Comparison of ENCODE assay signal across 8 cellular contexts in genomic region chr19:18833849-18834643, GRCh38. TPM values are rescaled to one million over a fixed set of nuclear protein-coding genes. Genes with fewer than 3 reads are reported as not detected.
DNase-seq lines count a peak whose midpoint lies in the region; ATAC-seq, FAIRE-seq and TF ChIP-seq lines count a peak whose summit lies in the region.

No MANE protein-coding gene starts in this region.

- no peaks in the 10 kb centered on the region for H3K9me3 Mint-ChIP-seq in H9
- H3K9me3 Mint-ChIP-seq in stimulated activated effector memory CD8-positive, alpha-beta T cell treated with anti-CD3 and anti-CD28 coated beads, Interleukin-12 subunit alpha, Interleukin-12 subunit beta, amount 100 ng/mL, for 72 hours, result no peaks in the 10 kb centered on the region

- peaks cover 9% of the 10 kb centered on the region for H3K4me1 ChIP-seq in A549
- no peaks in the 10 kb centered on the region for H3K4me1 ChIP-seq in H9 (ENCODE audit: insufficient read depth, low read length)
- peaks cover 11% of the 10 kb centered on the region for H3K4me1 ChIP-seq in right cardiac atrium (ENCODE audit: control insufficient read depth, insufficient read depth, low read length)

- no peak overlapping the region for H3K18ac ChIP-seq in H9 (ENCODE audit: insufficient read length, low read depth, low read length)

- no peak overlapping the region for H2BK12ac ChIP-seq in H9 (ENCODE audit: insufficient read length, low read depth, low read length)

- CTCF ChIA-PET in A549 (lab: Yijun Ruan, JAX), result interaction anchor here (0.9 to 2.0 kb wide), 4 partner anchors 13 to 372 kb away, joined by 3 to 8 read pairs (median 5); partner anchors contain the start of gene REX1BD

- H3K4me3 Mint-ChIP-seq in H9, result peak overlapping the region; percentile 92 to 98
- peak overlapping the region; percentile 95 for H3K4me3 Mint-ChIP-seq in stimulated activated effector memory CD8-positive, alpha-beta T cell treated with anti-CD3 and anti-CD28 coated beads, Interleukin-12 subunit alpha, Interleukin-12 subunit beta, amount 100 ng/mL, for 72 hours

- no peak overlapping the region for H2BK5ac ChIP-seq in H9 (ENCODE audit: insufficient read length, low read length)

- H3K79me2 ChIP-seq in H9 (ENCODE audit: insufficient read depth, low read length), result peaks cover 43% of the 10 kb centered on the region; the same call in 1 of the 2 replicates

- no peak for TF ChIP-seq RAD21 in A549 (conservative IDR thresholded peaks at IDR 0.05 in 1 of 2, IDR thresholded peaks at IDR 0.05 in 1 of 2)

- H3K27ac ChIP-seq in A549, result no peak overlapping the region; a peak in 1 of 6 replicates
- no peak overlapping the region for H3K27ac ChIP-seq in H9 (ENCODE audit: insufficient read length, low read depth, low read length)
- H3K27ac ChIP-seq in right cardiac atrium (ENCODE audit: low read length), result no peak overlapping the region

- no peak overlapping the region for H3K56ac ChIP-seq in H9 (ENCODE audit: insufficient read length, low read depth, low read length)

- no peak overlapping the region for H3T11ph ChIP-seq in H9 (ENCODE audit: low read length)

- H4K20me1 ChIP-seq in H9 (ENCODE audit: control insufficient read depth, insufficient read depth, insufficient read length), result no peaks in the 10 kb centered on the region

- no peak overlapping the region for H4K8ac ChIP-seq in H9 (replicated peaks; ENCODE audit: insufficient read length, low read depth, low read length)

- no peak overlapping the region for H2AK5ac ChIP-seq in H9 (ENCODE audit: insufficient read length, low read length)

- no peak for TF ChIP-seq POLR2A in A549 (IDR thresholded peaks at IDR 0.05; ENCODE audit: low read length)

- peak overlapping the region; percentile 29 to 92 (median 81); a peak in 6 of 7 replicates for H3K27ac Mint-ChIP-seq in H9
- peak overlapping the region; percentile 95 for H3K27ac Mint-ChIP-seq in stimulated activated effector memory CD8-positive, alpha-beta T cell treated with anti-CD3 and anti-CD28 coated beads, Interleukin-12 subunit alpha, Interleukin-12 subunit beta, amount 100 ng/mL, for 72 hours

- H4K91ac ChIP-seq in H9 (ENCODE audit: insufficient read length, low read depth, low read length), result no peak overlapping the region

- DNase-seq in A549 (ENCODE audit: low read depth in 1 of 2, low spot score in 1 of 2) (no peak), H9 (no peak), right cardiac atrium (no peak), A172 (ENCODE audit: low spot score) (no peak), NOMO-1 treated with dmso at 0.1 percent for 144 hours (lab: John Stamatoyannopoulos, UW; ENCODE audit: unreplicated experiment) (no peak)
- no peak for DNase-seq in stimulated activated effector memory CD8-positive, alpha-beta T cell treated with anti-CD3 and anti-CD28 coated beads, Interleukin-12 subunit alpha, Interleukin-12 subunit beta, amount 100 ng/mL, for 72 hours (ENCODE audit: low spot score in 2 of 2)
- DNase-seq in stimulated activated CD4-positive, alpha-beta T cell treated with anti-CD3 and anti-CD28 coated beads, Interleukin-2, amount 100 ng/mL, for 48 hours, result no peak

- peaks cover 3% of the 10 kb centered on the region for H3K79me1 ChIP-seq in H9 (ENCODE audit: insufficient read depth, low read depth, low read length, poor library complexity, severe bottlenecking)

- H3K4me1 Mint-ChIP-seq in H9, result peaks cover 32 to 33% of the 10 kb centered on the region in 2 experiments
- H3K4me1 Mint-ChIP-seq in stimulated activated effector memory CD8-positive, alpha-beta T cell treated with anti-CD3 and anti-CD28 coated beads, Interleukin-12 subunit alpha, Interleukin-12 subunit beta, amount 100 ng/mL, for 72 hours, result peaks cover 62% of the 10 kb centered on the region

- no peak overlapping the region for H3K14ac ChIP-seq in H9 (ENCODE audit: insufficient read depth, low read length)

- H3K4me3 ChIP-seq in A549 (peak overlapping the region; percentile 89), WI38 (ENCODE audit: low read depth, low read length) (peak overlapping the region; percentile 87), right cardiac atrium (ENCODE audit: low read length) (peak overlapping the region; percentile 71)

- no peak for FAIRE-seq in A549 (lab: Jason Lieb, UNC)

- POLR2A ChIA-PET in A549 (lab: Yijun Ruan, JAX), result no interaction called here

- H3K4ac ChIP-seq in H9 (ENCODE audit: low read depth, low read length), result no peak overlapping the region

- no peak for TF ChIP-seq EP300 in A549 (IDR thresholded peaks at IDR 0.05)

- H3K27me3 ChIP-seq in H9 (ENCODE audit: insufficient read depth, low read length) (no peaks in the 10 kb centered on the region; the same call in 1 of the 2 replicates), right cardiac atrium (ENCODE audit: control insufficient read depth, insufficient read depth) (no peaks in the 10 kb centered on the region)

- peaks cover 9% of the 10 kb centered on the region for H3K27me3 Mint-ChIP-seq in H9 (ENCODE audit: low read depth)

- H2BK120ac ChIP-seq in H9 (ENCODE audit: low read depth, low read length, poor library complexity, severe bottlenecking), result no peak overlapping the region

- peaks cover 8% of the 10 kb centered on the region for H3K23me2 ChIP-seq in H9 (ENCODE audit: insufficient read length, low read depth, low read length, poor library complexity, severe bottlenecking)

- ATAC-seq in A549 (no peak), right cardiac atrium (no peak)
- ATAC-seq in stimulated activated effector memory CD8-positive, alpha-beta T cell treated with anti-CD3 and anti-CD28 coated beads, Interleukin-12 subunit alpha, Interleukin-12 subunit beta, amount 100 ng/mL, for 72 hours, result no peak

- no peak overlapping the region for H2BK20ac ChIP-seq in H9 (ENCODE audit: low read depth, low read length, poor library complexity, severe bottlenecking)

- H4K5ac ChIP-seq in H9 (ENCODE audit: insufficient read length, low read depth, low read length), result no peak overlapping the region

- TF ChIP-seq CTCF in A549 (IDR thresholded peaks at IDR 0.05) (no peak), H9 (conservative IDR thresholded peaks at IDR 0.05) (no peak), WI38 (IDR thresholded peaks at IDR 0.05; ENCODE audit: low read depth, low read length) (no peak)

- intact Hi-C loops in right cardiac atrium (cut with DNase I), result no loop called here

- H3K9me3 ChIP-seq in A549 (no peaks in the 10 kb centered on the region), H9 (ENCODE audit: control insufficient read depth, low read depth, low read length) (no peaks in the 10 kb centered on the region), right cardiac atrium (ENCODE audit: control insufficient read depth, low read length) (no peaks in the 10 kb centered on the region)

- no peak overlapping the region for H2AFZ ChIP-seq in H9 (ENCODE audit: low read length)

- peaks cover 24 to 44% (median 27%) of the 10 kb centered on the region in 3 experiments for H3K36me3 Mint-ChIP-seq in H9 (ENCODE audit: insufficient read depth in 1 of 3, low read depth in 3 of 3)
- H3K36me3 Mint-ChIP-seq in stimulated activated effector memory CD8-positive, alpha-beta T cell treated with anti-CD3 and anti-CD28 coated beads, Interleukin-12 subunit alpha, Interleukin-12 subunit beta, amount 100 ng/mL, for 72 hours, result peaks cover 66% of the 10 kb centered on the region

- WGBS in A549 (ENCODE audit: missing lambda C conversion rate), result 70% methylated on average over 18 of the region's 18 CpGs
- WGBS in H9 (ENCODE audit: extremely low coverage, insufficient read length, low lambda C conversion rate), result no CpG with 5 or more reads among the region's 18 CpGs
- 33% methylated on average over 18 of the region's 18 CpGs for WGBS in right cardiac atrium

- H3K4me2 ChIP-seq in A549 (peak overlapping the region; percentile 98), H9 (ENCODE audit: insufficient read depth, insufficient read length, low read length) (peak overlapping the region; percentile 90)

- no peak overlapping the region for H3K9ac ChIP-seq in H9 (ENCODE audit: extremely low read depth, insufficient read length, low read length)

- H3K23ac ChIP-seq in H9 (ENCODE audit: insufficient read length, low read depth, low read length), result no peak overlapping the region

- no peak overlapping the region for H2BK15ac ChIP-seq in H9 (ENCODE audit: low read depth, low read length)

TF ChIP-seq in A549, 52 proteins besides CTCF, POLR2A, EP300 and RAD21 (continues in another document):
- TF ChIP-seq KDM5A (IDR thresholded peaks at IDR 0.05), result no peak
- TF ChIP-seq MAX (IDR thresholded peaks at IDR 0.05), result no peak
- TF ChIP-seq EHMT2 (IDR thresholded peaks at IDR 0.05; ENCODE audit: low read depth), result no peak
- TF ChIP-seq GATA3 (IDR thresholded peaks at IDR 0.05; ENCODE audit: borderline replicate concordance), result no peak
- no peak for TF ChIP-seq FOXS1 (CRISPR knock-in tag; IDR thresholded peaks at IDR 0.05)
- TF ChIP-seq JUN (IDR thresholded peaks at IDR 0.05), result no peak
- TF ChIP-seq FOSL2 (IDR thresholded peaks at IDR 0.05), result no peak
- no peak for TF ChIP-seq FOSL2 (CRISPR knock-in tag; IDR thresholded peaks at IDR 0.05)
- TF ChIP-seq NR3C1 (IDR thresholded peaks at IDR 0.05), result no peak
- TF ChIP-seq KDM1A (IDR thresholded peaks at IDR 0.05; ENCODE audit: low read depth), result no peak
- no peak for TF ChIP-seq EHF (CRISPR knock-in tag; IDR thresholded peaks at IDR 0.05)
- TF ChIP-seq ZFP36 (IDR thresholded peaks at IDR 0.05; ENCODE audit: borderline replicate concordance, partially characterized antibody), result no peak

RNA-seq across cellular contexts. Expression of gene UPF1, which starts 2.3 kb away (rescaled TPM):
- polyA plus RNA-seq in A549 (2011; rRNA removed), result 19.2 and 29.6 TPM in 2 replicates
- 20.0 and 24.8 TPM in 2 replicates for polyA plus RNA-seq in A549 (2012; cell fraction: cytosol; rRNA removed)
- 90.7 and 95.7 TPM in 2 replicates for polyA plus RNA-seq in A549 (2012; cell fraction: nucleus; rRNA removed)
- 27.9 to 28.6 TPM (median 28.2 TPM) in 3 replicates for polyA plus RNA-seq in A549 (2017; fragmentation: RNase III; extraction: RNeasy Plus Mini Kit Qiagen cat#74134 plus additional on column Dnase treatment)
- polyA minus RNA-seq in A549 (2011; rRNA and poly(A)+ RNA removed), result 45.6 and 52.9 TPM in 2 replicates
- 83.3 and 85.4 TPM in 2 replicates for total RNA-seq in H9 (2021)
- 10 to 100 TPM; 35.2 to 40.0 (median 36.8) TPM for total RNA-seq in right cardiac atrium
- polyA plus RNA-seq in right cardiac atrium, result 31.4 TPM
- 40.3 and 56.4 TPM in 2 replicates for total RNA-seq in A172 (2014; rRNA removed; shearing (Covaris generic))

RNA-seq across cellular contexts. Expression of gene COMP, which starts 42.9 kb away (rescaled TPM):
- polyA plus RNA-seq in A549 (2011; rRNA removed), result not detected in 2 replicates
- 0.03 TPM in 1 of 2 replicates, not detected in the other for polyA plus RNA-seq in A549 (2012; cell fraction: cytosol; rRNA removed)
- polyA plus RNA-seq in A549 (2012; cell fraction: nucleus; rRNA removed), result 0.10 TPM in 1 of 2 replicates, not detected in the other
- polyA plus RNA-seq in A549 (2017; fragmentation: RNase III; extraction: RNeasy Plus Mini Kit Qiagen cat#74134 plus additional on column Dnase treatment), result not detected in 3 replicates
- polyA minus RNA-seq in A549 (2011; rRNA and poly(A)+ RNA removed), result not detected in 2 replicates
- 0.15 TPM in 1 of 2 replicates, not detected in the other for total RNA-seq in H9 (2021)
- 10 to 100 TPM in 1 of 4 donors, 1 to 10 TPM in 3; 1.5 to 13.7 (median 4.7) TPM for total RNA-seq in right cardiac atrium
- 2.2 TPM for polyA plus RNA-seq in right cardiac atrium
- not detected in 2 replicates for total RNA-seq in A172 (2014; rRNA removed; shearing (Covaris generic))
